ENCODE assay signal across 1 cellular context in the genomic region with DNA sequence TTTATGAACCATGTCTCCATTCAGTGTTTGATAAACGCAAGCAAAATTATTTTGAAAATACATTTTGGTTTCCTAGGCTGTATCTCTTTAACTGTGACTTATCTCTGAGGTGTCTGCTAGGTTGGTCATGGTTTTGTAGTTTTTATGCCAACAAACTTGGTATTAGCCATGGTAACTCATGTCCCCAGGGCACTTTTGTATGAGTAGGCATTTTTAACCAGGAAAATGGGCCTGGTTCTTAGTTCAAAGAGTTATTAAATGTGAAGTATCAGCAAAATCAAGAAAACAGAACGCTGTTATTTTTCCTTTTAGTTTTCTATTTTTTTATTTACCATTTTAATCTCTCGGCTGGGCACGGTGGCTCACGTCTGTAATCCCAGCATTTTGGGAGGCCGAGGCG.
A peak's percentile ranks its signal among the peaks of the same experiment; 100 is the strongest.
TF ChIP-seq lines count a peak whose summit lies in the region.

No MANE protein-coding gene starts in this region.

TF ChIP-seq in HepG2, 621 proteins besides CTCF, POLR2A, EP300 and RAD21 (continued from another document):
- TF ChIP-seq, protein P1, sequence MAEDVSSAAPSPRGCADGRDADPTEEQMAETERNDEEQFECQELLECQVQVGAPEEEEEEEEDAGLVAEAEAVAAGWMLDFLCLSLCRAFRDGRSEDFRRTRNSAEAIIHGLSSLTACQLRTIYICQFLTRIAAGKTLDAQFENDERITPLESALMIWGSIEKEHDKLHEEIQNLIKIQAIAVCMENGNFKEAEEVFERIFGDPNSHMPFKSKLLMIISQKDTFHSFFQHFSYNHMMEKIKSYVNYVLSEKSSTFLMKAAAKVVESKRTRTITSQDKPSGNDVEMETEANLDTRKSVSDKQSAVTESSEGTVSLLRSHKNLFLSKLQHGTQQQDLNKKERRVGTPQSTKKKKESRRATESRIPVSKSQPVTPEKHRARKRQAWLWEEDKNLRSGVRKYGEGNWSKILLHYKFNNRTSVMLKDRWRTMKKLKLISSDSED (CRISPR knock-in tag; IDR thresholded peaks at IDR 0.05), result no peak
- peak; percentile 56; the same call in 1 of the 2 replicates for TF ChIP-seq MAFF (IDR thresholded peaks at IDR 0.05; ENCODE audit: low read depth, low read length)
